In genomic region chr6:1633366-1634021, GRCh38 we compare ENCODE assay signal across 1 cellular context.
TF ChIP-seq lines count a peak whose summit lies in the region.

No MANE protein-coding gene starts in this region.

TF ChIP-seq in HepG2, 621 proteins besides CTCF, POLR2A, EP300 and RAD21 (continued from another document):
- TF ChIP-seq MYPOP (CRISPR knock-in tag; IDR thresholded peaks at IDR 0.05) = no peak
